In genomic region chr4:8433181-8433580, GRCh38 we compare ENCODE assay signal across 11 cellular contexts.
"Had no signal": no experiment of that assay in that cellular context is flagged by ENCODE, and none has a peak within 500 bp of the region (broad histone marks: within the 10 kb centered on the region; RNA-seq: fewer than 3 reads in every experiment).

No MANE protein-coding gene starts in this region.

- H3K9me3 Mint-ChIP-seq: activated naive CD4-positive, alpha-beta T cell treated with anti-CD3 and anti-CD28 coated beads, Interleukin-2, amount 10 ng/mL, durations not matched to agents 7 days and 5 days had no signal

- DNase-seq: activated CD4-positive, alpha-beta T cell treated with anti-CD3 and anti-CD28 coated beads, Interleukin-2, amount 50 U/mL, for 1 hour; activated CD4-positive, CD25-positive, alpha-beta regulatory T cell; activated naive CD4-positive, alpha-beta T cell treated with anti-CD3 and anti-CD28 coated beads, Interleukin-2, amount 10 ng/mL, durations not matched to agents 7 days and 5 days; adrenal gland; effector CD8-positive, alpha-beta T cell; stimulated activated CD4-positive, alpha-beta T cell treated with anti-CD3 and anti-CD28 coated beads, Interleukin-1b, Interleukin-23, amount 100 ng/mL, for 48 hours; stomach; SW 1271; tibial artery had no signal

- ATAC-seq: left lobe of liver, sciatic nerve had no signal

- H3K4me3 Mint-ChIP-seq: activated naive CD4-positive, alpha-beta T cell treated with anti-CD3 and anti-CD28 coated beads, Interleukin-2, amount 10 ng/mL, durations not matched to agents 7 days and 5 days had no signal
